Comparison of ENCODE assay signal across 9 cellular contexts in the genomic region with DNA sequence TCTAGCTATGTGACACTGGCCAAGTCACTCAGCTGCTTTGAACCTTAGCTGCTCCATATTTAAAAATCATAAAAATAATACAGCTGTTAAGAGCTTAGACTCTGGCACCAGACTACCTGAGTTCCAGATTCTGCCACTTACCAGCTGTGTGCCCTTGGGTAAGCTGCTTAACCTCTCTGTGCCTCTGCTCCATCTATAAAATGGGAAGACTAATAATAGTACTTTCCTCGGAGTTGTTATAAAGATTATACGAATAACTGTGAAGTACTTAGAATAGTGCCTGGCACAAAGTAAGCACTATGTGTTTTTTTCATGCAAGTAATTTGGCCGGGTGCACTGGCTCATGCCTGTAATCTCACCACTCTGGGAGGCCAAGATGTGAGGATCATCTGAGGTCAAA. TPM values are rescaled to one million over a fixed set of nuclear protein-coding genes. Genes with fewer than 3 reads are reported as not detected.
DNase-seq lines count a peak whose midpoint lies in the region; ATAC-seq and TF ChIP-seq lines count a peak whose summit lies in the region.
"Had no signal": no experiment of that assay in that cellular context is flagged by ENCODE, and none has a peak within 500 bp of the region (broad histone marks: within the 10 kb centered on the region; RNA-seq: fewer than 3 reads in every experiment).

No MANE protein-coding gene starts in this region.

- H3K4me3 ChIP-seq in right atrium auricular region, result peak overlapping the region; percentile 50 to 73
- H3K4me3 ChIP-seq in upper lobe of left lung, result peak overlapping the region in 2 of 4 donors; percentile 72 to 89

- peak overlapping the region; percentile 81 for H3K4me3 Mint-ChIP-seq in activated CD8-positive, alpha-beta T cell treated with anti-CD3 and anti-CD28 coated beads, Interleukin-2, amount 10 ng/mL, durations not matched to agents 7 days and 5 days
- H3K4me3 Mint-ChIP-seq in immature natural killer cell, result peak overlapping the region; percentile 77 to 83 (median 79)

- H3K9me3 Mint-ChIP-seq in activated CD8-positive, alpha-beta T cell treated with anti-CD3 and anti-CD28 coated beads, Interleukin-2, amount 10 ng/mL, durations not matched to agents 7 days and 5 days (ENCODE audit: insufficient read depth), result no peaks in the 10 kb centered on the region
- H3K9me3 Mint-ChIP-seq in immature natural killer cell, result no peaks in the 10 kb centered on the region

- H3K27ac ChIP-seq in right atrium auricular region (peak overlapping the region; percentile 89 to 93), upper lobe of left lung (peak overlapping the region in 3 of 4 donors; percentile 85 to 92 (median 89))

- 93 to 97% methylated on average over 3 of the region's 3 CpGs for WGBS in upper lobe of left lung, 2 donors

- no peak overlapping the region for H3K27ac Mint-ChIP-seq in activated CD8-positive, alpha-beta T cell treated with anti-CD3 and anti-CD28 coated beads, Interleukin-2, amount 10 ng/mL, durations not matched to agents 7 days and 5 days
- peak overlapping the region in 2 of 6 donors; percentile 7 to 82 for H3K27ac Mint-ChIP-seq in immature natural killer cell

- CTCF ChIA-PET in activated CD8-positive, alpha-beta T cell treated with anti-CD3 and anti-CD28 coated beads, Interleukin-2, amount 10 ng/mL, durations not matched to agents 7 days and 5 days (lab: Charles Lee), result interaction anchor here (0.6 to 5.9 kb wide), 5 partner anchors 14 to 401 kb away, joined by 3 to 44 read pairs (median 4); no protein-coding TSS in a partner anchor

- POLR2A ChIA-PET in activated CD8-positive, alpha-beta T cell treated with anti-CD3 and anti-CD28 coated beads, Interleukin-2, amount 10 ng/mL, durations not matched to agents 7 days and 5 days (lab: Charles Lee), result interaction anchor here (1.0 to 1.6 kb wide), 3 partner anchors 14 to 72 kb away, joined by 3 to 5 read pairs (median 4); no protein-coding TSS in a partner anchor

- no peak for TF ChIP-seq EP300 in upper lobe of left lung (IDR thresholded peaks at IDR 0.05)

- H3K36me3 Mint-ChIP-seq in activated CD8-positive, alpha-beta T cell treated with anti-CD3 and anti-CD28 coated beads, Interleukin-2, amount 10 ng/mL, durations not matched to agents 7 days and 5 days (ENCODE audit: low read depth), result peaks cover 8% of the 10 kb centered on the region
- peaks cover 0 to 1% (median 0%) of the 10 kb centered on the region in 3 donors for H3K36me3 Mint-ChIP-seq in immature natural killer cell

- H3K9me3 ChIP-seq in right atrium auricular region (no peaks in the 10 kb centered on the region), upper lobe of left lung (no peaks in the 10 kb centered on the region)

- TF ChIP-seq POLR2A in upper lobe of left lung (IDR thresholded peaks at IDR 0.05), result no peak

- no peaks in the 10 kb centered on the region for H3K36me3 ChIP-seq in right atrium auricular region
- no peaks in the 10 kb centered on the region for H3K36me3 ChIP-seq in upper lobe of left lung

- intact Hi-C loops in left ventricle myocardium superior (cut with micrococcal nuclease), result no loop called here

- no peaks in the 10 kb centered on the region for H3K27me3 Mint-ChIP-seq in activated CD8-positive, alpha-beta T cell treated with anti-CD3 and anti-CD28 coated beads, Interleukin-2, amount 10 ng/mL, durations not matched to agents 7 days and 5 days (ENCODE audit: low read depth)
- H3K27me3 Mint-ChIP-seq in immature natural killer cell (ENCODE audit: low read depth in 3 of 3), result no peaks in the 10 kb centered on the region

- peaks cover 31% of the 10 kb centered on the region for H3K4me1 Mint-ChIP-seq in activated CD8-positive, alpha-beta T cell treated with anti-CD3 and anti-CD28 coated beads, Interleukin-2, amount 10 ng/mL, durations not matched to agents 7 days and 5 days (ENCODE audit: low read depth)
- peaks cover 22 to 25% of the 10 kb centered on the region in 2 donors for H3K4me1 Mint-ChIP-seq in immature natural killer cell

- DNase-seq in right atrium auricular region (ENCODE audit: low spot score) (no peak), left ventricle myocardium superior (no peak), immature natural killer cell (no peak), upper lobe of left lung (no peak), C1 segment of cervical spinal cord (lab: John Stamatoyannopoulos, UW) (no peak)
- DNase-seq in activated CD8-positive, alpha-beta T cell treated with anti-CD3 and anti-CD28 coated beads, Interleukin-2, amount 10 ng/mL, durations not matched to agents 7 days and 5 days, result no peak
- DNase-seq: DMS79 treated with DMSO at 0.1 percent for 48 hours had no signal

- H3K4me1 ChIP-seq in right atrium auricular region (peaks cover 0 to 47% of the 10 kb centered on the region in 2 donors), upper lobe of left lung (peaks cover 22 to 44% (median 25%) of the 10 kb centered on the region in 4 donors)

- no peak for ATAC-seq in left ventricle myocardium superior
- no peak for ATAC-seq in activated CD8-positive, alpha-beta T cell treated with anti-CD3 and anti-CD28 coated beads, Interleukin-2, amount 10 ng/mL, durations not matched to agents 7 days and 5 days
- ATAC-seq in upper lobe of left lung (ENCODE audit: low FRiP score in 2 of 2), result no peak
- no peak for ATAC-seq in HG03354 (IDR thresholded peaks at IDR 0.05; ENCODE audit: poor library complexity, severe bottlenecking, unreplicated experiment)
- ATAC-seq in GM21576 (IDR thresholded peaks at IDR 0.05; ENCODE audit: unreplicated experiment), result no peak

- H3K27me3 ChIP-seq in right atrium auricular region (no peaks in the 10 kb centered on the region), upper lobe of left lung (no peaks in the 10 kb centered on the region)

- TF ChIP-seq CTCF in right atrium auricular region (IDR thresholded peaks at IDR 0.05) (no peak), upper lobe of left lung (IDR thresholded peaks at IDR 0.05) (no peak)

RNA-seq across cellular contexts. Expression of a gene that starts 1.4 kb away (rescaled TPM):
- total RNA-seq in right atrium auricular region (10 to 100 TPM; 33.1 to 39.7 TPM), left ventricle myocardium superior (63.8 TPM), upper lobe of left lung (10 to 100 TPM; 28.0 to 47.1 (median 34.3) TPM)
- total RNA-seq in activated CD8-positive, alpha-beta T cell treated with anti-CD3 and anti-CD28 coated beads, Interleukin-2, amount 10 ng/mL, durations not matched to agents 7 days and 5 days, result 10 to 100 TPM; 38.5 to 40.7 TPM
- polyA plus RNA-seq in immature natural killer cell, result 10 to 100 TPM; 47.0 to 67.7 (median 47.3) TPM

RNA-seq across cellular contexts. Expression of a gene that starts 36.6 kb away (rescaled TPM):
- total RNA-seq in right atrium auricular region (1 to 10 TPM in 1 of 2 donors, under 1 TPM in 1; 0.55 to 1.1 TPM), left ventricle myocardium superior (1.7 TPM), upper lobe of left lung (1 to 10 TPM in 3 of 6 donors, under 1 TPM in 2, not detected in 1; 0.10 to 2.0 (median 1.1) TPM)
- total RNA-seq in activated CD8-positive, alpha-beta T cell treated with anti-CD3 and anti-CD28 coated beads, Interleukin-2, amount 10 ng/mL, durations not matched to agents 7 days and 5 days, result under 1 TPM; 0.11 to 0.18 TPM
- not detected for polyA plus RNA-seq in immature natural killer cell
